Comparison of ENCODE assay signal across 8 cellular contexts in genomic region chr19:19320362-19321142, GRCh38. TPM values are rescaled to one million over a fixed set of nuclear protein-coding genes. Genes with fewer than 3 reads are reported as not detected.
DNase-seq lines count a peak whose midpoint lies in the region; ATAC-seq and TF ChIP-seq lines count a peak whose summit lies in the region.

TSS of gene MAU2 (plus strand) at chr19:19320829. CDS start at chr19:19320860, 31 bp downstream.
TSS of gene SUGP1 (minus strand) at chr19:19320509. CDS start at chr19:19320496, 13 bp downstream.

- TF ChIP-seq CTCF in HFF-Myc (IDR thresholded peaks at IDR 0.05; ENCODE audit: low read depth, low read length, missing control alignments) (peak; percentile 22), SK-N-SH (IDR thresholded peaks at IDR 0.05) (peak; percentile 21), omental fat pad (IDR thresholded peaks at IDR 0.05) (no peak), testis (IDR thresholded peaks at IDR 0.05) (peak in 2 of 3 experiments; percentile 28)

- no peaks in the 10 kb centered on the region for H3K27me3 Mint-ChIP-seq in activated naive CD4-positive, alpha-beta T cell treated with anti-CD3 and anti-CD28 coated beads, Interleukin-2, amount 50 U/mL, for 24 hours

- ATAC-seq in omental fat pad (ENCODE audit: low FRiP score): peak; percentile 92

- H3K79me2 ChIP-seq in SK-N-SH (ENCODE audit: insufficient read depth): peaks cover 88% of the 10 kb centered on the region

- peaks cover 6% of the 10 kb centered on the region for H4K20me1 ChIP-seq in SK-N-SH (ENCODE audit: insufficient read depth)

- WGBS in SK-N-SH (ENCODE audit: low lambda C conversion rate): under 1% methylated on average over 42 of the region's 67 CpGs
- 0% methylated on average over 45 to 66 of the region's 67 CpGs for WGBS in testis, 2 donors

- H3K4me1 ChIP-seq in SK-N-SH (ENCODE audit: control insufficient read depth in 1 of 2, insufficient read depth in 2 of 2, low read depth in 1 of 2, low read length in 1 of 2): peaks cover 10 to 11% of the 10 kb centered on the region in 2 experiments; a peak in 1 of 4 replicates
- peaks cover 19% of the 10 kb centered on the region for H3K4me1 ChIP-seq in testis

- H3K9me2 ChIP-seq in SK-N-SH: no peaks in the 10 kb centered on the region

- no peak for TF ChIP-seq RAD21 in SK-N-SH (IDR thresholded peaks at IDR 0.05; ENCODE audit: low read length)

- H3K27me3 ChIP-seq in SK-N-SH (ENCODE audit: insufficient read depth) (no peaks in the 10 kb centered on the region), testis (no peaks in the 10 kb centered on the region)

- H3K4me1 Mint-ChIP-seq in activated naive CD4-positive, alpha-beta T cell treated with anti-CD3 and anti-CD28 coated beads, Interleukin-2, amount 50 U/mL, for 24 hours: peaks cover 36% of the 10 kb centered on the region

- peak within 1 kb of the TSS; percentile 92 for H3K9ac ChIP-seq in SK-N-SH

- CTCF ChIA-PET in SK-N-SH (lab: Yijun Ruan, JAX): interaction anchor here (1.2 to 2.3 kb wide), 4 partner anchors 22 to 175 kb away, joined by 3 to 18 read pairs (median 6); no protein-coding TSS in a partner anchor

- H3F3A ChIP-seq in SK-N-SH (replicated peaks; ENCODE audit: insufficient read depth): peaks cover 8% of the 10 kb centered on the region

- H3K27ac ChIP-seq in SK-N-SH (ENCODE audit: low read depth in 2 of 2, low read length in 1 of 2): peak within 1 kb of the TSS; percentile 90 to 95
- H3K27ac ChIP-seq in testis: peak within 1 kb of the TSS; percentile 90 to 95

- H3K36me3 Mint-ChIP-seq in activated naive CD4-positive, alpha-beta T cell treated with anti-CD3 and anti-CD28 coated beads, Interleukin-2, amount 50 U/mL, for 24 hours: peaks cover 10% of the 10 kb centered on the region

- peak within 1 kb of the TSS; percentile 91 for H2AFZ ChIP-seq in SK-N-SH (ENCODE audit: low read depth)

- no peaks in the 10 kb centered on the region for H3K9me3 Mint-ChIP-seq in activated naive CD4-positive, alpha-beta T cell treated with anti-CD3 and anti-CD28 coated beads, Interleukin-2, amount 50 U/mL, for 24 hours

- H3K9me3 ChIP-seq in SK-N-SH: no peaks in the 10 kb centered on the region
- no peaks in the 10 kb centered on the region for H3K9me3 ChIP-seq in testis

- POLR2A ChIA-PET in SK-N-SH (lab: Yijun Ruan, JAX): no interaction called here

- intact Hi-C loops in testis (cut with DNase I; ENCODE audit: low total_unique reads): no loop called here

- H3K36me3 ChIP-seq in SK-N-SH (replicated peaks in 1 of 2; ENCODE audit: control insufficient read depth in 1 of 2, insufficient read depth in 2 of 2, low read length in 1 of 2): peaks cover 20 to 24% of the 10 kb centered on the region in 2 experiments
- no peaks in the 10 kb centered on the region for H3K36me3 ChIP-seq in testis (ENCODE audit: low read depth, missing control alignments)

- no peak for TF ChIP-seq POLR2A in testis (IDR thresholded peaks at IDR 0.05)

- peak in 1 of 2 experiments; percentile 32; a peak in 1 of 4 replicates for TF ChIP-seq EP300 in SK-N-SH (IDR thresholded peaks at IDR 0.05; ENCODE audit: borderline replicate concordance in 1 of 2, low read depth in 1 of 2, low read length in 1 of 2)

- H3K27ac Mint-ChIP-seq in activated naive CD4-positive, alpha-beta T cell treated with anti-CD3 and anti-CD28 coated beads, Interleukin-2, amount 50 U/mL, for 24 hours: peak within 1 kb of the TSS; percentile 99

- H3K4me3 Mint-ChIP-seq in activated naive CD4-positive, alpha-beta T cell treated with anti-CD3 and anti-CD28 coated beads, Interleukin-2, amount 50 U/mL, for 24 hours: peak within 1 kb of the TSS; percentile 91

- DNase-seq in HFF-Myc (ENCODE audit: extremely low read depth, low read depth) (peak; percentile 82), NAMALWA (ENCODE audit: low spot score) (peak; percentile 95), SK-N-SH (peak; percentile 96), glomerular visceral epithelial cell (ENCODE audit: extremely low spot score) (peak; percentile 91), omental fat pad (ENCODE audit: low spot score) (peak; percentile 75), testis (peak; percentile 96)

- H3K4me3 ChIP-seq in GM08714 (ENCODE audit: low read length) (peak within 1 kb of the TSS; percentile 74), HFF-Myc (replicated peaks; ENCODE audit: low read depth, low read length) (peak within 1 kb of the TSS; percentile 96), SK-N-SH (ENCODE audit: low read depth in 2 of 2, low read length in 1 of 2) (peak within 1 kb of the TSS; percentile 86 to 97), testis (peak within 1 kb of the TSS; percentile 98 to 99)

- H3K4me2 ChIP-seq in SK-N-SH: peak within 1 kb of the TSS; percentile 92

TF ChIP-seq in SK-N-SH, 30 proteins besides CTCF, POLR2A, EP300 and RAD21 (continues in another document):
- TF ChIP-seq REST (IDR thresholded peaks at IDR 0.05; ENCODE audit: low read depth, low read length): no peak
- no peak for TF ChIP-seq SMC3 (IDR thresholded peaks at IDR 0.05; ENCODE audit: low read depth, low read length)
- TF ChIP-seq YY1 (IDR thresholded peaks at IDR 0.05; ENCODE audit: low read depth): peak; percentile 93
- no peak for TF ChIP-seq TEAD4 (IDR thresholded peaks at IDR 0.05; ENCODE audit: borderline replicate concordance, insufficient read depth)
- no peak for TF ChIP-seq NFIC (IDR thresholded peaks at IDR 0.05; ENCODE audit: borderline replicate concordance)
- TF ChIP-seq ELF1 (IDR thresholded peaks at IDR 0.05): peak; percentile 94
- no peak for TF ChIP-seq GATA2 (CRISPR knock-in tag; IDR thresholded peaks at IDR 0.05)
- peak; percentile 100 for TF ChIP-seq CHD2 (IDR thresholded peaks at IDR 0.05; ENCODE audit: low read length, partially characterized antibody)
- TF ChIP-seq USF2 (IDR thresholded peaks at IDR 0.05; ENCODE audit: borderline replicate concordance, low read depth, low read length): no peak
- peak; percentile 82 for TF ChIP-seq SIN3A (IDR thresholded peaks at IDR 0.05; ENCODE audit: borderline replicate concordance, low read depth, low read length)
- TF ChIP-seq NRF1 (IDR thresholded peaks at IDR 0.05; ENCODE audit: low read depth, low read length): no peak
- TF ChIP-seq JUND (IDR thresholded peaks at IDR 0.05): no peak
- TF ChIP-seq ZBTB33 (IDR thresholded peaks at IDR 0.05; ENCODE audit: borderline replicate concordance, low read depth): peak; percentile 99

RNA-seq across cellular contexts. Expression of gene MAU2, which starts in this region (rescaled TPM):
- polyA plus RNA-seq in SK-N-SH (2012; rRNA removed) (17.6 and 19.4 TPM in 2 replicates), testis (ENCODE audit: insufficient read depth, low read depth, low replicate concordance) (77.2 TPM)
- 7.0 and 10.5 TPM in 2 replicates for polyA plus RNA-seq in SK-N-SH (2012; cell fraction: cytosol; rRNA removed)
- 64.3 and 65.8 TPM in 2 replicates for polyA plus RNA-seq in SK-N-SH (2012; cell fraction: nucleus; rRNA removed)
- total RNA-seq in omental fat pad (10 to 100 TPM; 27.6 to 78.5 (median 44.3) TPM), testis (100 to 1,000 TPM; 143 to 151 TPM)

RNA-seq across cellular contexts. Expression of gene SUGP1, which starts in this region (rescaled TPM):
- polyA plus RNA-seq in SK-N-SH (2012; rRNA removed): 35.1 and 43.2 TPM in 2 replicates
- 25.3 and 28.0 TPM in 2 replicates for polyA plus RNA-seq in SK-N-SH (2012; cell fraction: cytosol; rRNA removed)
- 97.2 and 105 TPM in 2 replicates for polyA plus RNA-seq in SK-N-SH (2012; cell fraction: nucleus; rRNA removed)
- total RNA-seq in omental fat pad: 10 to 100 TPM; 22.8 to 31.2 (median 24.8) TPM
- total RNA-seq in testis: 10 to 100 TPM; 87.4 to 98.8 TPM
- polyA plus RNA-seq in testis (ENCODE audit: insufficient read depth, low read depth, low replicate concordance): 89.8 TPM

Comparison
In these comparisons a context has a peak if more than half of its experiments do, and no peak if none do; other contexts are left out.
1. Peak in every context shown above with its lines: DNase-seq, ATAC-seq, H3K4me3 ChIP-seq and H3K27ac ChIP-seq.
2. CTCF ChIP-seq: peak in HFF-Myc (single experiment), SK-N-SH (single experiment) and testis (2 of 3); none in omental fat pad (0 of 3).